Comparison of ENCODE assay signal across 23 cellular contexts in the genomic region with DNA sequence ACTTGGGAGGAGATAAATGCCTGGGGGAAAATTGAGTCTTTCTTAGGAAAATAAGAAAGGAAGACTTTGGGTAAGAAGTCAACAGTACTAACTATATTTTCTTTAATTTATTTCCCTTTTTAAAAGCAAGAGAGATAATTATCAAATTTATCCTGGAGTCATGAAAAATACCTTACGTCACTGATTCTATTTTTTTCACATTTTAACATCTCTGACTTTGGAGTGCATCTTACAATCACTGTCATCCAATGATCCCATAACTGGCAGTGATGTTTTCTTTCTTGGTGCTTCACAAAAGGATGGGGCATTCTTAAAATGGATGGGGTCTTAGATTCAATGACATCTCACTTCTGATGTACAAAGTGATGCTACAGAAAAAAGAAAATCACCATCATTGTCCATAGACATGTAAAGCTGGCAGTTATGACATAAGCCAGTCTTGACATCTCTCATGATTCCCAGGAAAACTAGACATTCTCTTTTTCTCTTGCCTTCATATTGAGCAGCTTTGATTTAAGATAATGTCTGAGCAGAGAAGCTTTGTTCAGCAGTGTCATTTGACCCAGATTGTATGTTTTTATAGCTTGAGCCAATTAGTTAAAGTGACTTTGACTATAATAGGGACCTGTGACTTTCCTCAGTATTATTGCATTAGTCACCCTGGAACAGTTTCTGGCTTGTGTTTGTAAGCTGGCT.
DNase-seq lines count a peak whose midpoint lies in the region; FAIRE-seq and TF ChIP-seq lines count a peak whose summit lies in the region.
"Had no signal": no experiment of that assay in that cellular context is flagged by ENCODE, and none has a peak within 500 bp of the region (broad histone marks: within the 10 kb centered on the region; RNA-seq: fewer than 3 reads in every experiment).

No MANE protein-coding gene starts in this region.

- H3K4me1 Mint-ChIP-seq in Caco-2 (ENCODE audit: low read depth, unreplicated experiment), result no peaks in the 10 kb centered on the region
- H3K4me1 Mint-ChIP-seq: activated naive CD8-positive, alpha-beta T cell treated with anti-CD3 and anti-CD28 coated beads for 36 hours had no signal

- H3K4me2 ChIP-seq in SK-N-SH, result no peak overlapping the region
- H3K4me2 ChIP-seq: BLaER1 had no signal

- no peak for TF ChIP-seq RAD21 in SK-N-SH (IDR thresholded peaks at IDR 0.05; ENCODE audit: low read length)

- DNase-seq in GM04503 (ENCODE audit: low read depth) (peak; percentile 25), SK-N-SH (peak; percentile 33), fibroblast of mammary gland (ENCODE audit: low read depth) (peak; percentile 65), small intestine (peak; percentile 25), KG1 (lab: John Stamatoyannopoulos, UW) (no peak), Caco-2 (no peak), occipital lobe (lab: John Stamatoyannopoulos, UW) (no peak)
- DNase-seq: activated CD8-positive, alpha-beta T cell treated with anti-CD3 and anti-CD28 coated beads, Interleukin-2, amount 10 ng/mL, durations not matched to agents 7 days and 5 days; activated naive CD8-positive, alpha-beta T cell treated with anti-CD3 and anti-CD28 coated beads for 36 hours; DMS 273 treated with DMSO at 0.1 percent for 48 hours; NCI-H1694; NCI-H345; T-helper 1 cell had no signal

- peak; percentile 87 to 96 for TF ChIP-seq EP300 in SK-N-SH (IDR thresholded peaks at IDR 0.05; ENCODE audit: borderline replicate concordance in 1 of 2, low read depth in 1 of 2, low read length in 1 of 2)

- CTCF ChIA-PET in SK-N-SH (lab: Yijun Ruan, JAX), result interaction anchor here (0.7 kb wide), 1 partner anchor 78 kb away, joined by 3 read pairs; no protein-coding TSS in a partner anchor
- CTCF ChIA-PET in Caco-2 (lab: Charles Lee), result no interaction called here

- no peaks in the 10 kb centered on the region for H3K9me3 ChIP-seq in SK-N-SH
- H3K9me3 ChIP-seq in small intestine (ENCODE audit: control insufficient read depth, low read depth), result no peaks in the 10 kb centered on the region
- no peaks in the 10 kb centered on the region for H3K9me3 ChIP-seq in Caco-2
- H3K9me3 ChIP-seq: BLaER1, esophagus muscularis mucosa had no signal

- no peaks in the 10 kb centered on the region for H4K20me1 ChIP-seq in SK-N-SH (ENCODE audit: insufficient read depth)
- H4K20me1 ChIP-seq: BLaER1 had no signal

- no peaks in the 10 kb centered on the region for H3K36me3 Mint-ChIP-seq in Caco-2 (ENCODE audit: insufficient read depth, unreplicated experiment)
- H3K36me3 Mint-ChIP-seq: WTC11 had no signal

- WGBS in SK-N-SH (ENCODE audit: low lambda C conversion rate), result 86% methylated on average over 1 of the region's 1 CpG
- WGBS in small intestine, 3 donors, result 91 to 93% (median 91%) methylated on average over 1 of the region's 1 CpG

- H3K4me3 ChIP-seq in SK-N-SH (ENCODE audit: low read depth in 2 of 2, low read length in 1 of 2) (no peak overlapping the region), fibroblast of mammary gland (ENCODE audit: control insufficient read depth, low read depth, low read length) (no peak overlapping the region), small intestine (ENCODE audit: low read depth in 1 of 2, low read length in 2 of 2) (no peak overlapping the region), Caco-2 (ENCODE audit: low read depth, low read length) (no peak overlapping the region)
- H3K4me3 ChIP-seq: BLaER1, cardiac muscle cell, esophagus muscularis mucosa, lung, skin epidermis had no signal

- no peak overlapping the region for H3K27ac Mint-ChIP-seq in Caco-2 (ENCODE audit: unreplicated experiment)
- H3K27ac Mint-ChIP-seq: activated CD8-positive, alpha-beta T cell treated with anti-CD3 and anti-CD28 coated beads, Interleukin-2, amount 10 ng/mL, durations not matched to agents 7 days and 5 days; activated naive CD8-positive, alpha-beta T cell treated with anti-CD3 and anti-CD28 coated beads for 36 hours; activated T-helper 1 cell treated with anti-CD3 and anti-CD28 coated beads, Interleukin-12 subunit alpha, Interleukin-12 subunit beta, Interleukin-2, Interleukin-4 antibody, amounts not matched to agents 30 ng/mL and 10 ng/mL and 1 ng/mL, durations not matched to agents 14 hours and 24 hours and 36 hours; WTC11 had no signal

- H3K36me3 ChIP-seq in SK-N-SH (replicated peaks in 1 of 2; ENCODE audit: control insufficient read depth in 1 of 2, insufficient read depth in 2 of 2, low read length in 1 of 2) (no peaks in the 10 kb centered on the region), small intestine (ENCODE audit: control insufficient read depth in 2 of 2, insufficient read depth in 2 of 2, low read length in 2 of 2) (no peaks in the 10 kb centered on the region), Caco-2 (ENCODE audit: control insufficient read depth, insufficient read depth, low read length) (no peaks in the 10 kb centered on the region)
- H3K36me3 ChIP-seq: BLaER1, cardiac muscle cell, esophagus muscularis mucosa had no signal

- POLR2A ChIA-PET in SK-N-SH (lab: Yijun Ruan, JAX), result no interaction called here
- POLR2A ChIA-PET in Caco-2 (lab: Charles Lee), result no interaction called here

- intact Hi-C loops in Caco-2 (cut with micrococcal nuclease; ENCODE audit: unreplicated experiment), result no loop called here

- no peak for FAIRE-seq in small intestine (lab: Jason Lieb, UNC)
- FAIRE-seq: HTR-8/SVneo, islet of Langerhans had no signal

- peaks cover 7% of the 10 kb centered on the region for H3F3A ChIP-seq in SK-N-SH (replicated peaks; ENCODE audit: insufficient read depth)

- H2AFZ ChIP-seq in SK-N-SH (ENCODE audit: low read depth), result no peak overlapping the region
- H2AFZ ChIP-seq: parathyroid adenoma had no signal

- H3K27me3 ChIP-seq in SK-N-SH (ENCODE audit: insufficient read depth) (no peaks in the 10 kb centered on the region), small intestine (ENCODE audit: control insufficient read depth in 2 of 2, insufficient read depth in 2 of 2, low read length in 2 of 2) (no peaks in the 10 kb centered on the region), Caco-2 (replicated peaks; ENCODE audit: control insufficient read depth, insufficient read depth, low read length) (no peaks in the 10 kb centered on the region)
- H3K27me3 ChIP-seq: BLaER1, cardiac muscle cell, esophagus muscularis mucosa had no signal

- H3K9me2 ChIP-seq in SK-N-SH, result no peaks in the 10 kb centered on the region

- peaks cover 21% of the 10 kb centered on the region for H3K27me3 Mint-ChIP-seq in Caco-2 (ENCODE audit: insufficient read depth, unreplicated experiment)
- H3K27me3 Mint-ChIP-seq: activated naive CD8-positive, alpha-beta T cell treated with anti-CD3 and anti-CD28 coated beads for 36 hours had no signal

- H3K9ac ChIP-seq in SK-N-SH, result no peak overlapping the region
- H3K9ac ChIP-seq: BLaER1, parathyroid adenoma had no signal

- H3K79me2 ChIP-seq in SK-N-SH (ENCODE audit: insufficient read depth), result no peaks in the 10 kb centered on the region
- H3K79me2 ChIP-seq: parathyroid adenoma had no signal

- TF ChIP-seq CTCF in SK-N-SH (IDR thresholded peaks at IDR 0.05) (no peak), fibroblast of mammary gland (conservative IDR thresholded peaks at IDR 0.05; ENCODE audit: control insufficient read depth, insufficient read depth, low read depth, low read length) (no peak), Caco-2 (IDR thresholded peaks at IDR 0.05; ENCODE audit: insufficient read depth in 1 of 2, low read depth in 1 of 2, low read length in 1 of 2, severe bottlenecking in 1 of 2, unreplicated experiment in 1 of 2) (no peak)

- H3K4me3 Mint-ChIP-seq in Caco-2 (ENCODE audit: unreplicated experiment), result no peak overlapping the region
- H3K4me3 Mint-ChIP-seq: activated CD8-positive, alpha-beta T cell treated with anti-CD3 and anti-CD28 coated beads, Interleukin-2, amount 10 ng/mL, durations not matched to agents 7 days and 5 days; activated naive CD8-positive, alpha-beta T cell treated with anti-CD3 and anti-CD28 coated beads for 36 hours; activated T-helper 1 cell treated with anti-CD3 and anti-CD28 coated beads, Interleukin-12 subunit alpha, Interleukin-12 subunit beta, Interleukin-2, Interleukin-4 antibody, amounts not matched to agents 30 ng/mL and 10 ng/mL and 1 ng/mL, durations not matched to agents 14 hours and 24 hours and 36 hours; WTC11 had no signal

- no TSS peak for BruUV-seq in Caco-2 (replicated peaks; lab: Mats Ljungman, UMichigan)

- H3K9me3 Mint-ChIP-seq in Caco-2 (ENCODE audit: unreplicated experiment), result peaks cover 10% of the 10 kb centered on the region
- H3K9me3 Mint-ChIP-seq: activated naive CD8-positive, alpha-beta T cell treated with anti-CD3 and anti-CD28 coated beads for 36 hours; activated T-helper 1 cell treated with anti-CD3 and anti-CD28 coated beads, Interleukin-12 subunit alpha, Interleukin-12 subunit beta, Interleukin-2, Interleukin-4 antibody, amounts not matched to agents 30 ng/mL and 10 ng/mL and 1 ng/mL, durations not matched to agents 14 hours and 24 hours and 36 hours had no signal

- H3K4me1 ChIP-seq in SK-N-SH (ENCODE audit: control insufficient read depth in 1 of 2, insufficient read depth in 2 of 2, low read depth in 1 of 2, low read length in 1 of 2) (peaks cover 6 to 7% of the 10 kb centered on the region in 2 experiments), small intestine (ENCODE audit: control insufficient read depth in 2 of 2, insufficient read depth in 1 of 2, low read depth in 1 of 2, low read length in 1 of 2) (no peaks in the 10 kb centered on the region), Caco-2 (no peaks in the 10 kb centered on the region)
- H3K4me1 ChIP-seq: BLaER1, parathyroid adenoma had no signal

- H3K27ac ChIP-seq in SK-N-SH (ENCODE audit: low read depth in 2 of 2, low read length in 1 of 2) (peak overlapping the region; percentile 61 to 85; a peak in 3 of 4 replicates), small intestine (ENCODE audit: low read depth in 1 of 2, low read length in 1 of 2) (no peak overlapping the region)
- H3K27ac ChIP-seq: BLaER1, cardiac muscle cell, esophagus muscularis mucosa, parathyroid adenoma, skin epidermis had no signal

TF ChIP-seq in SK-N-SH, 30 proteins besides CTCF, POLR2A, EP300 and RAD21 (continues in another document):
- TF ChIP-seq CHD2 (IDR thresholded peaks at IDR 0.05; ENCODE audit: low read length, partially characterized antibody) (no peak), MXI1 (IDR thresholded peaks at IDR 0.05; ENCODE audit: low read depth, low read length) (no peak)
- TF ChIP-seq, protein P1, sequence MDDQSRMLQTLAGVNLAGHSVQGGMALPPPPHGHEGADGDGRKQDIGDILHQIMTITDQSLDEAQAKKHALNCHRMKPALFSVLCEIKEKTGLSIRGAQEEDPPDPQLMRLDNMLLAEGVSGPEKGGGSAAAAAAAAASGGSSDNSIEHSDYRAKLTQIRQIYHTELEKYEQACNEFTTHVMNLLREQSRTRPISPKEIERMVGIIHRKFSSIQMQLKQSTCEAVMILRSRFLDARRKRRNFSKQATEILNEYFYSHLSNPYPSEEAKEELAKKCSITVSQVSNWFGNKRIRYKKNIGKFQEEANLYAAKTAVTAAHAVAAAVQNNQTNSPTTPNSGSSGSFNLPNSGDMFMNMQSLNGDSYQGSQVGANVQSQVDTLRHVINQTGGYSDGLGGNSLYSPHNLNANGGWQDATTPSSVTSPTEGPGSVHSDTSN (IDR thresholded peaks at IDR 0.05), result peak; percentile 94
- TF ChIP-seq, protein P2, sequence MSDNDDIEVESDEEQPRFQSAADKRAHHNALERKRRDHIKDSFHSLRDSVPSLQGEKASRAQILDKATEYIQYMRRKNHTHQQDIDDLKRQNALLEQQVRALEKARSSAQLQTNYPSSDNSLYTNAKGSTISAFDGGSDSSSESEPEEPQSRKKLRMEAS (IDR thresholded peaks at IDR 0.05; ENCODE audit: low read depth), result 0 out of 2 replicates have a peak, but pooled peaks have one; percentile 11

Comparison
In these comparisons a context has a peak if more than half of its experiments do, and no peak if none do; other contexts are left out.
1. DNase-seq: peak in GM04503 (single experiment), SK-N-SH (single experiment), fibroblast of mammary gland (single experiment) and small intestine (single experiment); none in KG1 (single experiment), Caco-2 (0 of 2) and occipital lobe (single experiment).
2. H3K27ac ChIP-seq: peak in SK-N-SH (2 of 2); none in small intestine (0 of 2).